In genomic region chr9:107638496-107638895, GRCh38 we compare ENCODE assay signal across 10 cellular contexts.
DNase-seq lines count a peak whose midpoint lies in the region; ATAC-seq and TF ChIP-seq lines count a peak whose summit lies in the region.
"Had no signal": no experiment of that assay in that cellular context is flagged by ENCODE, and none has a peak within 500 bp of the region (broad histone marks: within the 10 kb centered on the region; RNA-seq: fewer than 3 reads in every experiment).

No MANE protein-coding gene starts in this region.

- CTCF ChIA-PET in activated CD8-positive, alpha-beta memory T cell treated with anti-CD3 and anti-CD28 coated beads, Interleukin-2, amount 10 ng/mL, durations not matched to agents 7 days and 5 days (lab: Charles Lee) = no interaction called here

- 56% methylated on average over 5 of the region's 5 CpGs for WGBS in thymus

- H3K27ac Mint-ChIP-seq in activated CD8-positive, alpha-beta memory T cell treated with anti-CD3 and anti-CD28 coated beads, Interleukin-2, amount 10 ng/mL, durations not matched to agents 7 days and 5 days = no peak overlapping the region
- H3K27ac Mint-ChIP-seq in memory B cell = no peak overlapping the region

- peaks cover 3% of the 10 kb centered on the region for H3K9me3 Mint-ChIP-seq in activated CD8-positive, alpha-beta memory T cell treated with anti-CD3 and anti-CD28 coated beads, Interleukin-2, amount 10 ng/mL, durations not matched to agents 7 days and 5 days (ENCODE audit: low read depth)
- no peaks in the 10 kb centered on the region for H3K9me3 Mint-ChIP-seq in memory B cell

- H3K4me1 ChIP-seq in breast epithelium = no peaks in the 10 kb centered on the region
- peaks cover 8% of the 10 kb centered on the region for H3K4me1 ChIP-seq in thymus (ENCODE audit: control insufficient read depth, insufficient read depth, low read length)

- no peak for ATAC-seq in activated CD8-positive, alpha-beta memory T cell treated with anti-CD3 and anti-CD28 coated beads, Interleukin-2, amount 10 ng/mL, durations not matched to agents 7 days and 5 days
- ATAC-seq in memory B cell (ENCODE audit: low read depth) = no peak

- H3K4me1 Mint-ChIP-seq in activated CD8-positive, alpha-beta memory T cell treated with anti-CD3 and anti-CD28 coated beads, Interleukin-2, amount 10 ng/mL, durations not matched to agents 7 days and 5 days = peaks cover 4% of the 10 kb centered on the region
- H3K4me1 Mint-ChIP-seq in memory B cell = peaks cover 19% of the 10 kb centered on the region

- H3K27ac ChIP-seq in breast epithelium (peak overlapping the region; percentile 73 to 86), thymus (ENCODE audit: low read depth) (no peak overlapping the region)

- intact Hi-C loops in breast epithelium (cut with DNase I; ENCODE audit: low total_unique reads) = no loop called here

- TF ChIP-seq POLR2A in breast epithelium (IDR thresholded peaks at IDR 0.05) = no peak

- DNase-seq in activated CD8-positive, alpha-beta memory T cell treated with anti-CD3 and anti-CD28 coated beads, Interleukin-2, amount 10 ng/mL, durations not matched to agents 7 days and 5 days = no peak
- no peak for DNase-seq in activated CD8-positive, alpha-beta memory T cell treated with anti-CD3 and anti-CD28 coated beads, Interleukin-2, amount 50 U/mL, for 4 hours
- no peak for DNase-seq in breast epithelium (ENCODE audit: low spot score in 2 of 2)
- DNase-seq in memory B cell (ENCODE audit: low spot score in 2 of 2) = no peak
- no peak for DNase-seq in NCI-H2196 treated with DMSO at 0.1 percent for 48 hours (lab: John Stamatoyannopoulos, UW; ENCODE audit: unreplicated experiment)
- no peak for DNase-seq in putamen (ENCODE audit: low spot score)
- no peak for DNase-seq in DMS114 treated with DMSO at 0.1 percent for 48 hours (lab: John Stamatoyannopoulos, UW; ENCODE audit: unreplicated experiment)
- DNase-seq: activated naive CD4-positive, alpha-beta T cell; SIG-M5 had no signal

- no peaks in the 10 kb centered on the region for H3K9me3 ChIP-seq in breast epithelium
- H3K9me3 ChIP-seq in thymus (ENCODE audit: control insufficient read depth) = no peaks in the 10 kb centered on the region

- H3K4me3 ChIP-seq in breast epithelium (peak overlapping the region; percentile 36 to 66 (median 55)), thymus (ENCODE audit: low read length) (peak overlapping the region; percentile 42)

- H3K36me3 ChIP-seq in breast epithelium (no peaks in the 10 kb centered on the region), thymus (ENCODE audit: control insufficient read depth, insufficient read depth) (no peaks in the 10 kb centered on the region)

- TF ChIP-seq CTCF in breast epithelium (IDR thresholded peaks at IDR 0.05) = no peak

- H3K27me3 ChIP-seq in breast epithelium = no peaks in the 10 kb centered on the region
- H3K27me3 ChIP-seq in thymus (ENCODE audit: control insufficient read depth, insufficient read depth) = no peaks in the 10 kb centered on the region

- H3K27me3 Mint-ChIP-seq in activated CD8-positive, alpha-beta memory T cell treated with anti-CD3 and anti-CD28 coated beads, Interleukin-2, amount 10 ng/mL, durations not matched to agents 7 days and 5 days = peaks cover 35% of the 10 kb centered on the region
- H3K27me3 Mint-ChIP-seq in memory B cell = peaks cover 27% of the 10 kb centered on the region

- peak overlapping the region; percentile 49 for H3K4me3 Mint-ChIP-seq in activated CD8-positive, alpha-beta memory T cell treated with anti-CD3 and anti-CD28 coated beads, Interleukin-2, amount 10 ng/mL, durations not matched to agents 7 days and 5 days
- H3K4me3 Mint-ChIP-seq in memory B cell = peak overlapping the region; percentile 78

- no peaks in the 10 kb centered on the region for H3K36me3 Mint-ChIP-seq in activated CD8-positive, alpha-beta memory T cell treated with anti-CD3 and anti-CD28 coated beads, Interleukin-2, amount 10 ng/mL, durations not matched to agents 7 days and 5 days
- H3K36me3 Mint-ChIP-seq in memory B cell = no peaks in the 10 kb centered on the region
